In the genomic region with DNA sequence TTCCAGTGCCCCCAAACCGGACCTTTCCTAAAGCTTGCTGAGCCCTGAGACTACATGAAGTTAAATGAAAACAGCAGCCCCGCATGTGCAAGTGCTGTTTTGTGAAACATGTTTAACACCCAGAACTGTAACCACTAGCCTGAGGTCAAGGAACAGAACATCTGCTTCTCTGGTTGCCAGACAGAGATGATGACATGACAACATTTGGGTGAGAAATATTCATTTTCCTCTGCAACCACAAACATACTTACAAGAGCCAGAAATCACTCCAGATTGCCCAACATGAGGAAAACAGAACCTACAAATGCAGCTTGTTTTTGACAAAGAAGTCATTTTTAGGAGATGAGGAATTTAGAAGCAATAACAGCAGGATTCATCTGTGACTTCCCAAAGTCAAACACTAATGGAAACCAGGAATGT, we compare ENCODE assay signal across 8 cellular contexts.
DNase-seq lines count a peak whose midpoint lies in the region; ATAC-seq and TF ChIP-seq lines count a peak whose summit lies in the region.

No MANE protein-coding gene starts in this region.

- CTCF ChIA-PET in AG04450 (lab: Charles Lee): interaction anchor here (1.6 kb wide), 1 partner anchor 15 kb away, joined by 3 read pairs; no protein-coding TSS in a partner anchor
- CTCF ChIA-PET in activated CD8-positive, alpha-beta T cell treated with anti-CD3 and anti-CD28 coated beads for 36 hours (lab: Charles Lee): interaction anchor here (0.8 to 4.7 kb wide), 6 partner anchors 13 to 403 kb away, joined by 3 to 32 read pairs (median 4); no protein-coding TSS in a partner anchor

- no peaks in the 10 kb centered on the region for H3K9me3 ChIP-seq in AG04450 (ENCODE audit: control insufficient read depth, insufficient read depth, low read length)
- no peaks in the 10 kb centered on the region for H3K9me3 ChIP-seq in left lung
- H3K9me3 ChIP-seq in neuronal stem cell (replicated peaks in 1 of 2; ENCODE audit: control insufficient read depth in 2 of 2, insufficient read depth in 1 of 2, low read depth in 1 of 2, low read length in 2 of 2): no peaks in the 10 kb centered on the region

- H4K91ac ChIP-seq in neuronal stem cell (ENCODE audit: low read depth, low read length, poor library complexity): no peak overlapping the region

- H3K4me1 ChIP-seq in left lung (peaks cover 12 to 23% of the 10 kb centered on the region in 2 donors), neuronal stem cell (ENCODE audit: control insufficient read depth in 2 of 2, insufficient read depth in 1 of 2, low read depth in 1 of 2, low read length in 2 of 2) (no peaks in the 10 kb centered on the region)

- peaks cover 6% of the 10 kb centered on the region for H3K27me3 Mint-ChIP-seq in activated CD8-positive, alpha-beta T cell treated with anti-CD3 and anti-CD28 coated beads for 36 hours

- peak; percentile 74 for DNase-seq in AG04450 (ENCODE audit: low read depth, low spot score)
- DNase-seq in activated CD8-positive, alpha-beta T cell treated with anti-CD3 and anti-CD28 coated beads for 36 hours: peak; percentile 64
- DNase-seq in left lung: no peak
- DNase-seq in neuronal stem cell (ENCODE audit: low spot score): no peak
- DNase-seq in activated effector memory CD4-positive, alpha-beta T cell treated with anti-CD3 and anti-CD28 coated beads, Interleukin-2, amount 50 U/mL, for 16 hours: no peak
- DNase-seq in NCI-H187 (lab: John Stamatoyannopoulos, UW): no peak

- intact Hi-C loops in activated CD8-positive, alpha-beta T cell treated with anti-CD3 and anti-CD28 coated beads for 36 hours (cut with micrococcal nuclease): loop anchor here (2.0 to 5.0 kb wide), 4 partner anchors 36 to 1631 kb away; partner anchors contain the start of gene BCAT1
- intact Hi-C loops in left lung (cut with DNase I): no loop called here

- H3K9me3 Mint-ChIP-seq in activated CD8-positive, alpha-beta T cell treated with anti-CD3 and anti-CD28 coated beads for 36 hours: no peaks in the 10 kb centered on the region

- H3K4me2 ChIP-seq in neuronal stem cell (ENCODE audit: insufficient read depth, low read length, poor library complexity, severe bottlenecking): no peak overlapping the region

- peaks cover 21% of the 10 kb centered on the region for H3K36me3 Mint-ChIP-seq in activated CD8-positive, alpha-beta T cell treated with anti-CD3 and anti-CD28 coated beads for 36 hours (ENCODE audit: low read depth)

- H2AFZ ChIP-seq in neuronal stem cell (ENCODE audit: low read length): no peak overlapping the region

- H3K9ac ChIP-seq in neuronal stem cell (ENCODE audit: low read depth, low read length, poor library complexity): no peak overlapping the region

- no peak for TF ChIP-seq CTCF in AG04450 (IDR thresholded peaks at IDR 0.05; ENCODE audit: low read depth, low read length)
- TF ChIP-seq CTCF in activated CD8-positive, alpha-beta T cell treated with anti-CD3 and anti-CD28 coated beads for 36 hours (IDR thresholded peaks at IDR 0.05): no peak
- no peak for TF ChIP-seq CTCF in left lung (IDR thresholded peaks at IDR 0.05)

- H3K79me1 ChIP-seq in neuronal stem cell (ENCODE audit: low read depth, low read length): no peaks in the 10 kb centered on the region

- no peak overlapping the region for H3K4me3 Mint-ChIP-seq in activated CD8-positive, alpha-beta T cell treated with anti-CD3 and anti-CD28 coated beads for 36 hours

- no peak overlapping the region for H2BK12ac ChIP-seq in neuronal stem cell (ENCODE audit: low read length)

- no peak overlapping the region for H3K18ac ChIP-seq in neuronal stem cell (ENCODE audit: low read length)

- peaks cover 35% of the 10 kb centered on the region for H3K4me1 Mint-ChIP-seq in activated CD8-positive, alpha-beta T cell treated with anti-CD3 and anti-CD28 coated beads for 36 hours (ENCODE audit: low read depth)

- H3K23ac ChIP-seq in neuronal stem cell (ENCODE audit: low read depth, low read length, poor library complexity): no peak overlapping the region

- POLR2A ChIA-PET in AG04450 (lab: Yijun Ruan, JAX): interaction anchor here (1.2 to 1.9 kb wide), 3 partner anchors 60 to 73 kb away, joined by 3 to 7 read pairs (median 4); no protein-coding TSS in a partner anchor
- POLR2A ChIA-PET in activated CD8-positive, alpha-beta T cell treated with anti-CD3 and anti-CD28 coated beads for 36 hours (lab: Charles Lee): interaction anchor here (0.9 to 2.0 kb wide), 7 partner anchors 39 to 213 kb away, joined by 3 to 12 read pairs (median 4); no protein-coding TSS in a partner anchor

- no peak overlapping the region for H2AK5ac ChIP-seq in neuronal stem cell (ENCODE audit: low read depth, low read length)

- H3K14ac ChIP-seq in neuronal stem cell (ENCODE audit: low read length): no peak overlapping the region

- H3K36me3 ChIP-seq in left lung (peaks cover 0 to 9% of the 10 kb centered on the region in 2 donors), neuronal stem cell (replicated peaks in 1 of 2; ENCODE audit: control insufficient read depth in 2 of 2, insufficient read depth in 2 of 2, low read length in 2 of 2) (peaks cover 9 to 93% of the 10 kb centered on the region in 2 donors)

- ATAC-seq in GM19023 (IDR thresholded peaks at IDR 0.05; ENCODE audit: unreplicated experiment) (peak; percentile 47), HG03135 (IDR thresholded peaks at IDR 0.05; ENCODE audit: unreplicated experiment) (peak; percentile 54), left lung (peak; percentile 69)
- no peak for ATAC-seq in activated CD8-positive, alpha-beta T cell treated with anti-CD3 and anti-CD28 coated beads for 36 hours

- H3K27me3 ChIP-seq in AG04450 (ENCODE audit: control insufficient read depth, insufficient read depth, low read length): no peaks in the 10 kb centered on the region
- no peaks in the 10 kb centered on the region for H3K27me3 ChIP-seq in left lung
- no peaks in the 10 kb centered on the region for H3K27me3 ChIP-seq in neuronal stem cell (ENCODE audit: control insufficient read depth in 3 of 3, insufficient read depth in 3 of 3, low read depth in 1 of 3, low read length in 3 of 3)

- no peak overlapping the region for H2BK15ac ChIP-seq in neuronal stem cell (ENCODE audit: low read length)

- H3K4ac ChIP-seq in neuronal stem cell (ENCODE audit: low read length): no peak overlapping the region

- H4K8ac ChIP-seq in neuronal stem cell (ENCODE audit: low read depth, low read length): no peak overlapping the region

- H2BK120ac ChIP-seq in neuronal stem cell (ENCODE audit: low read depth, low read length): no peak overlapping the region

- no peak overlapping the region for H3K27ac ChIP-seq in AG04450 (ENCODE audit: low read depth, low read length)
- peak overlapping the region in 1 of 2 donors; percentile 39 for H3K27ac ChIP-seq in left lung
- H3K27ac ChIP-seq in neuronal stem cell (replicated peaks; ENCODE audit: low read length): no peak overlapping the region

- no peak overlapping the region for H2BK5ac ChIP-seq in neuronal stem cell (ENCODE audit: low read length)

- WGBS in neuronal stem cell (ENCODE audit: extremely low coverage in 2 of 2, insufficient read length in 2 of 2, insufficient replicate concordance in 1 of 2), 2 donors: no CpG with 5 or more reads among the region's 2 CpGs

- peak overlapping the region; percentile 80 for H3K27ac Mint-ChIP-seq in activated CD8-positive, alpha-beta T cell treated with anti-CD3 and anti-CD28 coated beads for 36 hours

- H3K4me3 ChIP-seq in AG04450 (ENCODE audit: low read depth, low read length): no peak overlapping the region
- no peak overlapping the region for H3K4me3 ChIP-seq in left lung
- H3K4me3 ChIP-seq in neuronal stem cell (ENCODE audit: low read length in 2 of 2): no peak overlapping the region

Comparison
In these comparisons a context has a peak if more than half of its experiments do, and no peak if none do; other contexts are left out.
1. DNase-seq: peak in AG04450 (single experiment) and activated CD8-positive, alpha-beta T cell treated with anti-CD3 and anti-CD28 coated beads for 36 hours (single experiment); none in left lung (0 of 2), neuronal stem cell (single experiment), activated effector memory CD4-positive, alpha-beta T cell treated with anti-CD3 and anti-CD28 coated beads, Interleukin-2, amount 50 U/mL, for 16 hours (single experiment) and NCI-H187 (0 of 2).